ENCODE assay signal across 9 cellular contexts in the genomic region with DNA sequence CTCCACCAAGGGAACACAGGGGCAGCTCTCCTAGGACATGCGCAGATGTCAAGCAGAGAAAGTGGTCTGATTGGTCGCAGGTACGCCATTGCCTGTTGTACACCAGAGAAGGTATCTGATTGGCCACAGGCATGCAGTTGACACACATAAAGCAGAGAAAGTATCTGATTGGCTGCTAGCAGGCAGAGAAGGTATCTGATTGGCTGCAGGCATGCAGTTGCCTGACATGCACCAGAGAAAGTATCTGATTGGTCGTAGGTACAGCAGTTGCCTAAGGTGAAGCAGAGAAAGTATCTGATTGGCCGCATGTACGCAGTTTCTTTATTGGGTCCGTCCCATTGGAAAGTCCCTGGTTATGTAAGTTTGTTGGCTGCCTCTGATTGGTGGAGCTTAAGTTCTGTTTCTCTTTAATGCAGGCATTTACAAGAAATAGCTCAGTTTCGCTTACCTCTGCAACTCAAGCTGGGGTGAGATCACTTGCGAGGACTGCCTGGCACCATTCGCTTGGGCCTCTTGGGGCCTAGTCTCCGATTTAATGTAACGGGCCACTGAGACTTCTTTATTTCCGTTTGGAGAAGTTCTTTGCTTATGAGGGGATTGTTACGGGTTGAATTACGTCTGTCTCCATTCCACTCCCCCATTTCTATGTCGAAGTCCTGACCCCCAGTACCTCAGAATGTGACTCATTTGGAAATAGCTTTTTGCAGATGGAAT.
DNase-seq lines count a peak whose midpoint lies in the region; ATAC-seq and TF ChIP-seq lines count a peak whose summit lies in the region.
"Had no signal": no experiment of that assay in that cellular context is flagged by ENCODE, and none has a peak within 500 bp of the region (broad histone marks: within the 10 kb centered on the region; RNA-seq: fewer than 3 reads in every experiment).

No MANE protein-coding gene starts in this region.

- H3K14ac ChIP-seq in mesenchymal stem cell (ENCODE audit: low read length in 2 of 2): no peak overlapping the region

- H3K27me3 Mint-ChIP-seq in activated T-cell treated with anti-CD3 and anti-CD28 coated beads, Interleukin-2, amount 50 U/mL, for 24 hours: no peaks in the 10 kb centered on the region
- H3K27me3 Mint-ChIP-seq in T-helper 17 cell: peaks cover 6% of the 10 kb centered on the region
- H3K27me3 Mint-ChIP-seq in stimulated activated naive B cell treated with anti-CD40 and anti-IgM and Interleukin-4, amounts not matched to agents 10 μg/mL and 1 μg/mL and 100 μg/mL, for 72 hours: no peaks in the 10 kb centered on the region

- no peak for DNase-seq in activated T-cell treated with anti-CD3 and anti-CD28 coated beads, Interleukin-2, amount 50 U/mL, for 24 hours
- DNase-seq in activated T-cell treated with anti-CD3 and anti-CD28 coated beads for 4 hours: no peak
- no peak for DNase-seq in T-helper 17 cell
- DNase-seq in stimulated activated naive B cell treated with anti-CD40 and anti-IgM and Interleukin-4, amounts not matched to agents 10 μg/mL and 1 μg/mL and 100 μg/mL, for 72 hours: peak; percentile 26
- DNase-seq in left lung: no peak
- DNase-seq in GOT3 (lab: John Stamatoyannopoulos, UW): no peak
- DNase-seq in mesenchymal stem cell: no peak

- ATAC-seq in HG02970 (IDR thresholded peaks at IDR 0.05; ENCODE audit: low FRiP score, unreplicated experiment) (peak; percentile 39), T-helper 17 cell (peak; percentile 79), left lung (no peak)
- peak; percentile 64 to 66 for ATAC-seq in stimulated activated naive B cell treated with anti-CD40 and anti-IgM and Interleukin-4, amounts not matched to agents 10 μg/mL and 1 μg/mL and 100 μg/mL, for 72 hours (replicated peaks)
- ATAC-seq: pancreas had no signal

- no peaks in the 10 kb centered on the region for H3K79me1 ChIP-seq in mesenchymal stem cell (replicated peaks; ENCODE audit: low read length, poor library complexity, severe bottlenecking)

- peaks cover 7% of the 10 kb centered on the region for H3K4me1 Mint-ChIP-seq in activated T-cell treated with anti-CD3 and anti-CD28 coated beads, Interleukin-2, amount 50 U/mL, for 24 hours (ENCODE audit: low read depth)
- peaks cover 5% of the 10 kb centered on the region for H3K4me1 Mint-ChIP-seq in T-helper 17 cell
- peaks cover 26 to 31% of the 10 kb centered on the region in 2 donors for H3K4me1 Mint-ChIP-seq in stimulated activated naive B cell treated with anti-CD40 and anti-IgM and Interleukin-4, amounts not matched to agents 10 μg/mL and 1 μg/mL and 100 μg/mL, for 72 hours

- H3K4ac ChIP-seq in mesenchymal stem cell (ENCODE audit: low read depth in 1 of 2, low read length in 2 of 2): no peak overlapping the region

- H2BK5ac ChIP-seq in mesenchymal stem cell (ENCODE audit: low read depth, low read length, poor library complexity, severe bottlenecking): no peak overlapping the region

- H3K36me3 ChIP-seq in left lung (no peaks in the 10 kb centered on the region), mesenchymal stem cell (ENCODE audit: control insufficient read depth in 1 of 2, insufficient read depth in 2 of 2, low read depth in 1 of 2, low read length in 2 of 2) (no peaks in the 10 kb centered on the region)
- H3K36me3 ChIP-seq: pancreas had no signal

- H2BK12ac ChIP-seq in mesenchymal stem cell (ENCODE audit: low read length in 2 of 2): no peak overlapping the region

- intact Hi-C loops in left lung (cut with DNase I): no loop called here

- H3K27me3 ChIP-seq in left lung: no peaks in the 10 kb centered on the region
- peaks cover 0 to 11% of the 10 kb centered on the region in 2 experiments for H3K27me3 ChIP-seq in mesenchymal stem cell (ENCODE audit: control insufficient read depth in 1 of 2, insufficient read depth in 1 of 2, low read length in 2 of 2)
- H3K27me3 ChIP-seq: pancreas had no signal

- H3K27ac ChIP-seq in left lung: no peak overlapping the region
- H3K27ac ChIP-seq in mesenchymal stem cell (ENCODE audit: low read length, poor library complexity, severe bottlenecking): no peak overlapping the region
- H3K27ac ChIP-seq: pancreas had no signal

- 96% methylated on average over 16 of the region's 16 CpGs for WGBS in mesenchymal stem cell

- no peak overlapping the region for H4K91ac ChIP-seq in mesenchymal stem cell (ENCODE audit: low read length)

- H3K4me2 ChIP-seq in mesenchymal stem cell (ENCODE audit: low read length, poor library complexity, severe bottlenecking): no peak overlapping the region

- H2AK5ac ChIP-seq in mesenchymal stem cell (ENCODE audit: low read length, severe bottlenecking): no peak overlapping the region

- peak overlapping the region; percentile 69 for H3K27ac Mint-ChIP-seq in activated T-cell treated with anti-CD3 and anti-CD28 coated beads, Interleukin-2, amount 50 U/mL, for 24 hours
- H3K27ac Mint-ChIP-seq in T-helper 17 cell: peak overlapping the region; percentile 73
- peak overlapping the region; percentile 80 for H3K27ac Mint-ChIP-seq in stimulated activated naive B cell treated with anti-CD40 and anti-IgM and Interleukin-4, amounts not matched to agents 10 μg/mL and 1 μg/mL and 100 μg/mL, for 72 hours

- H2BK15ac ChIP-seq in mesenchymal stem cell (ENCODE audit: low read depth, poor library complexity, severe bottlenecking): no peak overlapping the region

- H3K9me3 Mint-ChIP-seq in activated T-cell treated with anti-CD3 and anti-CD28 coated beads, Interleukin-2, amount 50 U/mL, for 24 hours: no peaks in the 10 kb centered on the region
- no peaks in the 10 kb centered on the region for H3K9me3 Mint-ChIP-seq in stimulated activated naive B cell treated with anti-CD40 and anti-IgM and Interleukin-4, amounts not matched to agents 10 μg/mL and 1 μg/mL and 100 μg/mL, for 72 hours

- H2AFZ ChIP-seq in mesenchymal stem cell (ENCODE audit: low read depth, low read length): no peak overlapping the region

- H3K4me3 ChIP-seq in left lung (no peak overlapping the region), mesenchymal stem cell (ENCODE audit: insufficient read depth in 1 of 2, low read depth in 1 of 2, low read length in 2 of 2) (no peak overlapping the region)
- H3K4me3 ChIP-seq: pancreas had no signal

- H3K36me3 Mint-ChIP-seq in activated T-cell treated with anti-CD3 and anti-CD28 coated beads, Interleukin-2, amount 50 U/mL, for 24 hours (ENCODE audit: low read depth): no peaks in the 10 kb centered on the region
- no peaks in the 10 kb centered on the region for H3K36me3 Mint-ChIP-seq in T-helper 17 cell (ENCODE audit: low read depth)
- H3K36me3 Mint-ChIP-seq in stimulated activated naive B cell treated with anti-CD40 and anti-IgM and Interleukin-4, amounts not matched to agents 10 μg/mL and 1 μg/mL and 100 μg/mL, for 72 hours: no peaks in the 10 kb centered on the region

- H3K18ac ChIP-seq in mesenchymal stem cell (ENCODE audit: low read depth in 1 of 2, low read length in 2 of 2): no peak overlapping the region

- no peak overlapping the region for H2BK120ac ChIP-seq in mesenchymal stem cell (ENCODE audit: low read depth, low read length)

- no peak overlapping the region for H3K9ac ChIP-seq in mesenchymal stem cell (ENCODE audit: low read length)

- no peak overlapping the region for H4K8ac ChIP-seq in mesenchymal stem cell (ENCODE audit: low read length)

- peaks cover 4 to 16% of the 10 kb centered on the region in 2 donors for H3K4me1 ChIP-seq in left lung
- H3K4me1 ChIP-seq in mesenchymal stem cell (ENCODE audit: control insufficient read depth, insufficient read depth, low read depth, low read length): no peaks in the 10 kb centered on the region
- H3K4me1 ChIP-seq: pancreas had no signal

- H3K4me3 Mint-ChIP-seq in activated T-cell treated with anti-CD3 and anti-CD28 coated beads, Interleukin-2, amount 50 U/mL, for 24 hours: no peak overlapping the region
- no peak overlapping the region for H3K4me3 Mint-ChIP-seq in T-helper 17 cell
- H3K4me3 Mint-ChIP-seq in stimulated activated naive B cell treated with anti-CD40 and anti-IgM and Interleukin-4, amounts not matched to agents 10 μg/mL and 1 μg/mL and 100 μg/mL, for 72 hours: peak overlapping the region in 1 of 2 donors; percentile 5

- no peak for TF ChIP-seq CTCF in left lung (IDR thresholded peaks at IDR 0.05)

- H3K9me3 ChIP-seq in T-helper 17 cell (ENCODE audit: control insufficient read depth, low read length, poor library complexity, severe bottlenecking) (no peaks in the 10 kb centered on the region), left lung (no peaks in the 10 kb centered on the region), mesenchymal stem cell (ENCODE audit: control insufficient read depth, low read length) (no peaks in the 10 kb centered on the region)
- H3K9me3 ChIP-seq: pancreas had no signal

- no peak overlapping the region for H3K23ac ChIP-seq in mesenchymal stem cell (ENCODE audit: low read length in 2 of 2)
